Comparison of ENCODE assay signal across 9 cellular contexts in genomic region chr12:52903855-52904508, GRCh38. TPM values are rescaled to one million over a fixed set of nuclear protein-coding genes. Genes with fewer than 3 reads are reported as not detected.
DNase-seq lines count a peak whose midpoint lies in the region; ATAC-seq and TF ChIP-seq lines count a peak whose summit lies in the region.
"Had no signal": no experiment of that assay in that cellular context is flagged by ENCODE, and none has a peak within 500 bp of the region (broad histone marks: within the 10 kb centered on the region; RNA-seq: fewer than 3 reads in every experiment).

No MANE protein-coding gene starts in this region.

- 7% methylated on average over 31 of the region's 31 CpGs for WGBS in liver

- H3K27ac Mint-ChIP-seq in stimulated activated naive CD8-positive, alpha-beta T cell treated with anti-CD3 and anti-CD28 coated beads, Interleukin-15, amount 100 ng/mL, for 72 hours: peak overlapping the region; percentile 14 to 94

- H3K4me1 Mint-ChIP-seq in stimulated activated naive CD8-positive, alpha-beta T cell treated with anti-CD3 and anti-CD28 coated beads, Interleukin-15, amount 100 ng/mL, for 72 hours: peaks cover 13% of the 10 kb centered on the region

- no peak for TF ChIP-seq CTCF in GM10248 (IDR thresholded peaks at IDR 0.05; ENCODE audit: control extremely low read depth, extremely low read depth, low read depth, missing control alignments)
- peak in 1 of 3 donors; percentile 17 for TF ChIP-seq CTCF in breast epithelium (IDR thresholded peaks at IDR 0.05)
- no peak for TF ChIP-seq CTCF in liver (IDR thresholded peaks at IDR 0.05; ENCODE audit: low read depth, low read length, missing input control)

- DNase-seq in GM10248 (ENCODE audit: extremely low spot score) (peak; percentile 70), RPMI7951 (ENCODE audit: low read depth) (peak; percentile 47), breast epithelium (ENCODE audit: low spot score in 2 of 2) (peak; percentile 50 to 74), SK-N-DZ (ENCODE audit: low spot score) (no peak), HCEC 1CT (no peak)
- peak; percentile 45 to 47 for DNase-seq in stimulated activated naive CD8-positive, alpha-beta T cell treated with anti-CD3 and anti-CD28 coated beads, Interleukin-15, amount 100 ng/mL, for 72 hours

- peak overlapping the region; percentile 66 to 98 for H3K9ac ChIP-seq in liver (ENCODE audit: low read depth in 1 of 2, low read length in 2 of 2)

- no peaks in the 10 kb centered on the region for H3K9me3 Mint-ChIP-seq in stimulated activated naive CD8-positive, alpha-beta T cell treated with anti-CD3 and anti-CD28 coated beads, Interleukin-15, amount 100 ng/mL, for 72 hours

- ATAC-seq in HG03095 (IDR thresholded peaks at IDR 0.05; ENCODE audit: unreplicated experiment): peak; percentile 62
- peak; percentile 55 for ATAC-seq in stimulated activated naive CD8-positive, alpha-beta T cell treated with anti-CD3 and anti-CD28 coated beads, Interleukin-15, amount 100 ng/mL, for 72 hours

- H3K27ac ChIP-seq in breast epithelium: peak overlapping the region; percentile 92 to 96
- H3K27ac ChIP-seq in liver (ENCODE audit: low read depth in 1 of 2, low read length in 2 of 2): peak overlapping the region; percentile 93 to 95

- no peak for TF ChIP-seq POLR2A in breast epithelium (IDR thresholded peaks at IDR 0.05)

- intact Hi-C loops in breast epithelium (cut with DNase I; ENCODE audit: low total_unique reads): no loop called here

- TF ChIP-seq RAD21 in liver (IDR thresholded peaks at IDR 0.05): peak; percentile 27

- H3K4me3 Mint-ChIP-seq in stimulated activated naive CD8-positive, alpha-beta T cell treated with anti-CD3 and anti-CD28 coated beads, Interleukin-15, amount 100 ng/mL, for 72 hours: peak overlapping the region; percentile 79 to 80

- H3K4me3 ChIP-seq in breast epithelium (peak overlapping the region; percentile 42 to 75 (median 67)), liver (ENCODE audit: low read depth in 1 of 3, low read length in 3 of 3) (peak overlapping the region; percentile 69 to 95 (median 74))

- H3K4me1 ChIP-seq in breast epithelium (peaks cover 3 to 10% of the 10 kb centered on the region in 2 donors), liver (ENCODE audit: control insufficient read depth in 4 of 4, insufficient read depth in 4 of 4, low read length in 3 of 4) (peaks cover 0 to 40% (median 11%) of the 10 kb centered on the region in 4 donors)

- H3K27me3 ChIP-seq in breast epithelium (no peaks in the 10 kb centered on the region), liver (ENCODE audit: control insufficient read depth in 4 of 4, insufficient read depth in 4 of 4, low read length in 3 of 4) (no peaks in the 10 kb centered on the region)

- H3K27me3 Mint-ChIP-seq in stimulated activated naive CD8-positive, alpha-beta T cell treated with anti-CD3 and anti-CD28 coated beads, Interleukin-15, amount 100 ng/mL, for 72 hours: no peaks in the 10 kb centered on the region

- POLR2A ChIA-PET in GM10248 (lab: Yijun Ruan, JAX): no interaction called here

- CTCF ChIA-PET in GM10248 (lab: Yijun Ruan, JAX): no interaction called here

- no peaks in the 10 kb centered on the region for H3K9me3 ChIP-seq in breast epithelium
- H3K9me3 ChIP-seq in liver (ENCODE audit: control insufficient read depth in 4 of 4, low read length in 3 of 4): no peaks in the 10 kb centered on the region

- H3K36me3 ChIP-seq in breast epithelium (no peaks in the 10 kb centered on the region), liver (ENCODE audit: control insufficient read depth in 4 of 4, insufficient read depth in 3 of 4, low read depth in 1 of 4, low read length in 3 of 4) (peaks cover 10 to 30% (median 26%) of the 10 kb centered on the region in 4 donors)

TF ChIP-seq in liver, 16 proteins besides CTCF, POLR2A, EP300 and RAD21:
- TF ChIP-seq EGR1 (IDR thresholded peaks at IDR 0.05; ENCODE audit: low read depth in 2 of 2) (peak in 1 of 2 donors; percentile 82), TAF1 (conservative IDR thresholded peaks at IDR 0.05) (peak; percentile 41), HNF4A (conservative IDR thresholded peaks at IDR 0.05) (peak; percentile 41 to 64), REST (IDR thresholded peaks at IDR 0.05) (peak; percentile 36), ATF3 (IDR thresholded peaks at IDR 0.05) (peak; percentile 87), NR2F2 (IDR thresholded peaks at IDR 0.05) (no peak), JUND (IDR thresholded peaks at IDR 0.05) (peak; percentile 94 to 98), SP1 (IDR thresholded peaks at IDR 0.05) (no peak), MAX (IDR thresholded peaks at IDR 0.05) (no peak), FOXA2 (IDR thresholded peaks at IDR 0.05) (no peak), GABPA (IDR thresholded peaks at IDR 0.05 in 1 of 2, conservative IDR thresholded peaks at IDR 0.05 in 1 of 2) (peak in 1 of 2 donors; percentile 16), HNF4G (IDR thresholded peaks at IDR 0.05) (no peak), RXRA (IDR thresholded peaks at IDR 0.05) (peak in 1 of 2 donors; percentile 42), FOXA1 (IDR thresholded peaks at IDR 0.05) (no peak), YY1 (IDR thresholded peaks at IDR 0.05) (no peak)
- TF ChIP-seq, protein P1, sequence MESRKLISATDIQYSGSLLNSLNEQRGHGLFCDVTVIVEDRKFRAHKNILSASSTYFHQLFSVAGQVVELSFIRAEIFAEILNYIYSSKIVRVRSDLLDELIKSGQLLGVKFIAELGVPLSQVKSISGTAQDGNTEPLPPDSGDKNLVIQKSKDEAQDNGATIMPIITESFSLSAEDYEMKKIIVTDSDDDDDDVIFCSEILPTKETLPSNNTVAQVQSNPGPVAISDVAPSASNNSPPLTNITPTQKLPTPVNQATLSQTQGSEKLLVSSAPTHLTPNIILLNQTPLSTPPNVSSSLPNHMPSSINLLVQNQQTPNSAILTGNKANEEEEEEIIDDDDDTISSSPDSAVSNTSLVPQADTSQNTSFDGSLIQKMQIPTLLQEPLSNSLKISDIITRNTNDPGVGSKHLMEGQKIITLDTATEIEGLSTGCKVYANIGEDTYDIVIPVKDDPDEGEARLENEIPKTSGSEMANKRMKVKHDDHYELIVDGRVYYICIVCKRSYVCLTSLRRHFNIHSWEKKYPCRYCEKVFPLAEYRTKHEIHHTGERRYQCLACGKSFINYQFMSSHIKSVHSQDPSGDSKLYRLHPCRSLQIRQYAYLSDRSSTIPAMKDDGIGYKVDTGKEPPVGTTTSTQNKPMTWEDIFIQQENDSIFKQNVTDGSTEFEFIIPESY (IDR thresholded peaks at IDR 0.05): no peak

RNA-seq across cellular contexts. Expression of gene KRT8, which starts 0.9 kb away (rescaled TPM):
- 3.5 and 4.7 TPM in 2 replicates for total RNA-seq in RPMI7951 (2014; rRNA removed; shearing (Covaris generic))
- total RNA-seq in breast epithelium (100 to 1,000 TPM in 2 of 3 donors, 1 to 10 TPM in 1; 4.6 to 430 (median 153) TPM), liver (100 to 1,000 TPM; 128 to 171 TPM)
- 100 to 1,000 TPM; 225 to 383 TPM for polyA plus RNA-seq in liver
- polyA plus RNA-seq in SK-N-DZ (2014; cell fraction: cytosol; rRNA removed): 1.5 and 1.8 TPM in 2 replicates
- 0.25 and 0.31 TPM in 2 replicates for polyA plus RNA-seq in SK-N-DZ (2014; cell fraction: nucleus; rRNA removed)
- total RNA-seq: SK-MEL-5 had no signal

RNA-seq across cellular contexts. Expression of gene KRT18, which starts 44.9 kb away (rescaled TPM):
- total RNA-seq in RPMI7951 (2014; rRNA removed; shearing (Covaris generic)): 75.0 and 91.8 TPM in 2 replicates
- total RNA-seq in breast epithelium: 100 to 1,000 TPM in 2 of 3 donors, 1 to 10 TPM in 1; 2.1 to 380 (median 213) TPM
- 100 to 1,000 TPM in 1 of 2 donors, 10 to 100 TPM in 1; 90.3 to 278 TPM for total RNA-seq in liver
- polyA plus RNA-seq in liver: 100 to 1,000 TPM; 239 to 358 TPM
- polyA plus RNA-seq in SK-N-DZ (2014; cell fraction: cytosol; rRNA removed): not detected in 2 replicates
- polyA plus RNA-seq in SK-N-DZ (2014; cell fraction: nucleus; rRNA removed): not detected in 2 replicates

RNA-seq across cellular contexts. Expression of gene KRT78, which starts 55.2 kb away (rescaled TPM):
- 0.20 and 0.36 TPM in 2 replicates for total RNA-seq in RPMI7951 (2014; rRNA removed; shearing (Covaris generic))
- total RNA-seq in breast epithelium (1 to 10 TPM in 1 of 3 donors, not detected in 2; 2.0 TPM), liver (not detected)
- polyA plus RNA-seq in liver: under 1 TPM in 1 of 2 donors, not detected in 1; 0.06 TPM
- not detected in 2 replicates for polyA plus RNA-seq in SK-N-DZ (2014; cell fraction: cytosol; rRNA removed)
- not detected in 2 replicates for polyA plus RNA-seq in SK-N-DZ (2014; cell fraction: nucleus; rRNA removed)

Comparison
In these comparisons a context has a peak if more than half of its experiments do, and no peak if none do; other contexts are left out.
1. DNase-seq: peak in GM10248 (single experiment), RPMI7951 (single experiment), breast epithelium (2 of 2) and stimulated activated naive CD8-positive, alpha-beta T cell treated with anti-CD3 and anti-CD28 coated beads, Interleukin-15, amount 100 ng/mL, for 72 hours (2 of 2); none in SK-N-DZ (single experiment) and HCEC 1CT (single experiment).